Comparison of ENCODE assay signal across 8 cellular contexts in the genomic region with DNA sequence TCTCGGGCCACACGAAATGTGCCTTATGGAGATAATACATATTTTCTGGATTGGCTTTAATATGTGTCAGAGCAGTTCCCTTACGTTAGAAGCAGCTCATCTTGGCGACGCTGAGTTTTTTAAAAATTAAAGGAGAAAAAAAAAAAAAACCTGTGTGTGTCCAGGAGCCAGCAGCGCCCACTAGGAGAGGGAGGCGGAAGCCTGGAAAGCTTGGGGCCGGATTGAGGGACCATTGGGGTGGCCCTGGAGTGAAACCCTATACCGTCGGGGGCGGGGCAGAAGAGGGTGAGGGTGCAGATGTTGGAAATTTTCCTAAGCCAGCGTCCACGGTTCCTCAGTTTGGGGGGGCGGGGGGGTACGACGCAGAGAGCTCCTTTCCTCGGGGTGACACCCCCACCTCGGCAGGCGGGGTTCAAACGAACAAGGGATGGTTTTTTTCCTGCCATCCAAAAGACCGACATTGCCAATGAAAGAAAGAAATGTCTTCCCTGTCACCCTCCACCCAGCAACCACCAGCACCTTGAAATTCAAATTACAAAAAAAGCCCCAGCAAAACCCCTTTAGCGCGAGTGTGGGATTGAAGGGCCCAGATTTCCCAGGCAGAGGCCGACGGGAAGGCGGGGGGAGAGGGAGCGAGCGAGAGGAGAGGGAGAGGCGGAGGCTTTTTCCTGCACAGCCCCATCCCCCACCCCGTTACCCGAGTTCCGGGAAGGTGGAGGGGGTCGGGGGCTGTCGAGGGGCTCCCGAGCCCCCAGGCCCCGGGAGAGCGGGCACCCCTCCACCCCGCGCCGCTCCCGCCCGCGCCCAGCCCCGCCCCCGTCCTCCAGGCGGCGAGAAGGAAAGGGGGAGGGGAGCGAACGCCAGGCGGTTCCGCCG. TPM values are rescaled to one million over a fixed set of nuclear protein-coding genes. Genes with fewer than 3 reads are reported as not detected.
A peak's percentile ranks its signal among the peaks of the same experiment; 100 is the strongest.
DNase-seq lines count a peak whose midpoint lies in the region; ATAC-seq and TF ChIP-seq lines count a peak whose summit lies in the region.

No MANE protein-coding gene starts in this region.

- H3K9me3 ChIP-seq in CD8-positive, alpha-beta memory T cell (ENCODE audit: low read length), result no peaks in the 10 kb centered on the region
- H3K9me3 ChIP-seq in Peyer's patch, result no peaks in the 10 kb centered on the region

- ATAC-seq in left colon (peak; percentile 51), HG03469 (IDR thresholded peaks at IDR 0.05; ENCODE audit: unreplicated experiment) (no peak)
- no peak for ATAC-seq in stimulated activated memory B cell treated with anti-CD40 and anti-IgM and Interleukin-4, amounts not matched to agents 10 μg/mL and 1 μg/mL and 100 μg/mL, for 72 hours

- peak overlapping the region; percentile 45 for H3K4me3 ChIP-seq in CD8-positive, alpha-beta memory T cell (ENCODE audit: low read length)
- peak overlapping the region; percentile 47 for H3K4me3 ChIP-seq in HL-60 (replicated peaks; ENCODE audit: insufficient read depth, low read length)
- peak overlapping the region; percentile 49 to 82 (median 62) for H3K4me3 ChIP-seq in Peyer's patch
- peak overlapping the region; percentile 90 for H3K4me3 ChIP-seq in coronary artery

- no peak for DNase-seq in CD8-positive, alpha-beta memory T cell
- no peak for DNase-seq in HL-60 (ENCODE audit: low read depth in 1 of 2, low spot score in 1 of 2)
- DNase-seq in Peyer's patch, result peak in 2 of 3 donors; percentile 41 to 53
- DNase-seq in coronary artery (ENCODE audit: low spot score), result peak; percentile 74
- DNase-seq in left colon, result peak; percentile 22 to 45
- no peak for DNase-seq in UCSD-AML1 (lab: John Stamatoyannopoulos, UW; ENCODE audit: unreplicated experiment)

- peak overlapping the region; percentile 79 to 91 (median 83) for H3K4me3 Mint-ChIP-seq in CD8-positive, alpha-beta memory T cell
- H3K4me3 Mint-ChIP-seq in stimulated activated memory B cell treated with anti-CD40 and anti-IgM and Interleukin-4, amounts not matched to agents 10 μg/mL and 1 μg/mL and 100 μg/mL, for 72 hours, result peak overlapping the region; percentile 80

- peaks cover 6% of the 10 kb centered on the region for H3K4me1 ChIP-seq in CD8-positive, alpha-beta memory T cell (ENCODE audit: insufficient read depth, low read length)
- no peaks in the 10 kb centered on the region for H3K4me1 ChIP-seq in Peyer's patch

- no peaks in the 10 kb centered on the region for H3K27me3 ChIP-seq in CD8-positive, alpha-beta memory T cell (ENCODE audit: insufficient read depth, low read length, poor library complexity, severe bottlenecking)
- H3K27me3 ChIP-seq in HL-60 (ENCODE audit: insufficient read depth, poor library complexity, severe bottlenecking) (peaks cover 3% of the 10 kb centered on the region), Peyer's patch (no peaks in the 10 kb centered on the region)

- H3K27ac ChIP-seq in CD8-positive, alpha-beta memory T cell (ENCODE audit: low read depth, low read length), result no peak overlapping the region
- no peak overlapping the region for H3K27ac ChIP-seq in HL-60 (replicated peaks)
- peak overlapping the region; percentile 49 to 81 (median 70) for H3K27ac ChIP-seq in Peyer's patch
- H3K27ac ChIP-seq in coronary artery, result peak overlapping the region; percentile 87 to 91

- intact Hi-C loops in left colon (cut with DNase I, micrococcal nuclease), result no loop called here

- TF ChIP-seq POLR2A in Peyer's patch (IDR thresholded peaks at IDR 0.05), result no peak

- H3K27me3 Mint-ChIP-seq in CD8-positive, alpha-beta memory T cell, result peaks cover 6 to 20% of the 10 kb centered on the region in 2 donors
- H3K27me3 Mint-ChIP-seq in stimulated activated memory B cell treated with anti-CD40 and anti-IgM and Interleukin-4, amounts not matched to agents 10 μg/mL and 1 μg/mL and 100 μg/mL, for 72 hours, result peaks cover 11% of the 10 kb centered on the region

- CTCF ChIA-PET in CD8-positive, alpha-beta memory T cell (lab: Charles Lee), result no interaction called here

- TF ChIP-seq CTCF in HL-60 (IDR thresholded peaks at IDR 0.05; ENCODE audit: insufficient read depth, low read length) (no peak), Peyer's patch (IDR thresholded peaks at IDR 0.05) (no peak), coronary artery (IDR thresholded peaks at IDR 0.05) (no peak)

- peaks cover 0 to 13% (median 9%) of the 10 kb centered on the region in 3 donors for H3K4me1 Mint-ChIP-seq in CD8-positive, alpha-beta memory T cell
- peaks cover 4% of the 10 kb centered on the region for H3K4me1 Mint-ChIP-seq in stimulated activated memory B cell treated with anti-CD40 and anti-IgM and Interleukin-4, amounts not matched to agents 10 μg/mL and 1 μg/mL and 100 μg/mL, for 72 hours

- POLR2A ChIA-PET in CD8-positive, alpha-beta memory T cell (lab: Charles Lee), result interaction anchor here (0.6 kb wide), 1 partner anchor 9 kb away, joined by 3 read pairs; no protein-coding TSS in a partner anchor

- peak overlapping the region in 1 of 8 donors; percentile 49 for H3K27ac Mint-ChIP-seq in CD8-positive, alpha-beta memory T cell
- no peak overlapping the region for H3K27ac Mint-ChIP-seq in stimulated activated memory B cell treated with anti-CD40 and anti-IgM and Interleukin-4, amounts not matched to agents 10 μg/mL and 1 μg/mL and 100 μg/mL, for 72 hours

- no peaks in the 10 kb centered on the region for H3K36me3 Mint-ChIP-seq in CD8-positive, alpha-beta memory T cell
- H3K36me3 Mint-ChIP-seq in stimulated activated memory B cell treated with anti-CD40 and anti-IgM and Interleukin-4, amounts not matched to agents 10 μg/mL and 1 μg/mL and 100 μg/mL, for 72 hours, result no peaks in the 10 kb centered on the region

- H3K9me3 Mint-ChIP-seq in CD8-positive, alpha-beta memory T cell, result peaks cover 0 to 3% (median 0%) of the 10 kb centered on the region in 5 donors
- H3K9me3 Mint-ChIP-seq in stimulated activated memory B cell treated with anti-CD40 and anti-IgM and Interleukin-4, amounts not matched to agents 10 μg/mL and 1 μg/mL and 100 μg/mL, for 72 hours, result no peaks in the 10 kb centered on the region

- no peaks in the 10 kb centered on the region for H3K36me3 ChIP-seq in CD8-positive, alpha-beta memory T cell (ENCODE audit: insufficient read depth, low read length)
- H3K36me3 ChIP-seq in Peyer's patch, result no peaks in the 10 kb centered on the region

RNA-seq across cellular contexts. Expression of a gene that starts 0.9 kb away (rescaled TPM):
- under 1 TPM in 1 of 2 experiments, not detected in 1; 0.11 TPM for total RNA-seq in CD8-positive, alpha-beta memory T cell
- polyA plus RNA-seq in CD8-positive, alpha-beta memory T cell, result 0.38 TPM
- total RNA-seq in Peyer's patch (10 to 100 TPM in 1 of 4 donors, 1 to 10 TPM in 3; 3.9 to 17.3 (median 5.6) TPM), left colon (1 to 10 TPM; 2.8 to 7.0 TPM)

RNA-seq across cellular contexts. Expression of a gene that starts 17.6 kb away (rescaled TPM):
- total RNA-seq in CD8-positive, alpha-beta memory T cell, result 1 to 10 TPM; 1.7 to 1.9 TPM
- polyA plus RNA-seq in CD8-positive, alpha-beta memory T cell, result 0.31 TPM
- total RNA-seq in Peyer's patch (10 to 100 TPM; 19.4 to 33.2 (median 24.5) TPM), left colon (10 to 100 TPM; 27.8 to 31.3 TPM)

Comparison
In these comparisons a context has a peak if more than half of its experiments do, and no peak if none do; other contexts are left out.
1. DNase-seq: peak in Peyer's patch (2 of 3), coronary artery (single experiment) and left colon (2 of 2); none in CD8-positive, alpha-beta memory T cell (0 of 5), HL-60 (0 of 2) and UCSD-AML1 (single experiment).
2. H3K27ac ChIP-seq: peak in Peyer's patch (4 of 4) and coronary artery (2 of 2); none in CD8-positive, alpha-beta memory T cell (single experiment) and HL-60 (single experiment).
3. RNA of a gene that starts 17.6 kb away (total RNA-seq): 27.8 to 31.3 TPM in left colon and 19.4 to 33.2 TPM in Peyer's patch; 1.7 to 1.9 TPM in CD8-positive, alpha-beta memory T cell; every median in the first group is over 4 times any median in the second.
4. Peak in every context shown above with its lines, with median percentiles within 50 percentile points of each other: H3K4me3 ChIP-seq.